ENCODE assay signal across 1 cellular context in the genomic region with DNA sequence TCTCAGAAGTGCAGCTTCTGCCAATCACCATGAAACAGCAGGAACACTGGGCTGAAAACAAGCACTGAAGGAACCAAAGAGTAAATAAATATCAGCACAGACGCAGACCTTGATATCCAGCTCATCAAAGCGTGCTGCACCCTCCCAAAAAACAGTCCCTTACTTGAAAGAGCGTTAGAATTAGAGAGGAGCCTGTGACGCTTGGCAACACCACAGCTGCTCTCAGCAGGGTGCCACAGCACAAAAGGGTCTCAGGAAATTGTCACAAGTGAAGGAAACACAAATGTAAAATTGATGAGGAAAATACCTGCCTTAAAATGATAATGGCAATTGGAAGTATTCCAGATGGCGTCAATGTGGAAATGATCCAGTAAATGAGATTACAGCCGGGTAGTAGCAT.
TF ChIP-seq lines count a peak whose summit lies in the region.

No MANE protein-coding gene starts in this region.

TF ChIP-seq in H1, 55 proteins besides CTCF, POLR2A, EP300 and RAD21 (continued from another document):
- no peak for TF ChIP-seq TBP (IDR thresholded peaks at IDR 0.05; ENCODE audit: low read depth, low read length)
